In the genomic region with DNA sequence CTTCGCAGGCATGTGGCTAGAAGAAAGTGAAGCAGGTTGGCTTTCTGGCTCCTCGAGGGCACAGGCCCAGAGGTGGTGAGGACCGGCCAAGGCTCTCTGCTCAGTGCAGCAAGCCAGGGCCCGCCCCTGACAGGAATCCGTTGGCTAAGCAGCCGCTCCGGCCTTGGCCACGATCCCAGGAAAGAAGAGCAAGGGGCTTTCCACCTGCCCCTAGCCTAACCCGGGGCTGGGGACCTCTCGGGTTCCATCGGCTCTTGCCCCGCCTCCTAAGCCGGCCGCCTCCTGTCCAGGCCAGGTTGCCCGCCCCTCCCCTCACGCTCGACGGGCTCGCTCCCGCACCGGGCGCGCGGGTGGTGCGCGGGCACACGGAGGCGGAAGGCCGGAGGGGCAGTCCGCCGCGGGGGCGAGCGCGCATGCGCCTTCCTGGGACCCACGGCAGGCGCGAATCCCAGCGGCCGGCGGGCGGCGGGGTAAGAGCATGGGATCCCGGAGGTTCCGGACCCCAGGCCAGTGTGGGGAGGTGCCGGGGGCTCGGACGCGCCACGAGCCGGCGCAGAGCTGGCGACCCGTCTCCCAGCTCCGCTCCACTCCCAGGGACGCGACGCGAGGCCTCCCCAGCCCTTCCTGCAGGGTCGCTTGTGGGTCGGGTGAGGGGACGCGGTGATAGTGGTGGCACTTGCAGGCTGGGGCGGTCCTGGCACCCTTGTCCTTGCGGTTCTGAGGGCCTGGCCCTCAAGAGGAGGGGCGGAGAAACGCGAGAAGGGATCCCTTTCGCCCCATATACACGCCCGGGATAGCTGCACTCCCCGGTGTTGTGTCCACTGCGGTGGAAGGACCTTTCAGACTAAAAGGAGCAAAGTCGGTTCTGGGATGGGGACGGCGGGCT, we compare ENCODE assay signal across 8 cellular contexts. TPM values are rescaled to one million over a fixed set of nuclear protein-coding genes. Genes with fewer than 3 reads are reported as not detected.
DNase-seq lines count a peak whose midpoint lies in the region; ATAC-seq, FAIRE-seq and TF ChIP-seq lines count a peak whose summit lies in the region.

A gene (plus strand): TSS at position 410 of the 886 bp plus-strand sequence. CDS start 3,351 bp downstream, outside the sequence.

- POLR2A ChIA-PET in A549 (lab: Yijun Ruan, JAX) = no interaction called here

- no peak for TF ChIP-seq EP300 in A549 (IDR thresholded peaks at IDR 0.05)

- intact Hi-C loops in gastrocnemius medialis (cut with DNase I; ENCODE audit: low total_unique reads) = loop anchor here (5.0 to 10.0 kb wide), 5 partner anchors 40 to 933 kb away; a partner anchor contains a TSS

- H3K27me3 ChIP-seq in brain microvascular endothelial cell (replicated peaks) (no peaks in the 10 kb centered on the region), iPS DF 6.9 (ENCODE audit: control insufficient read depth, insufficient read depth, low read length) (no peaks in the 10 kb centered on the region), gastrocnemius medialis (no peaks in the 10 kb centered on the region)

- no peak for TF ChIP-seq RAD21 in A549 (conservative IDR thresholded peaks at IDR 0.05 in 1 of 2, IDR thresholded peaks at IDR 0.05 in 1 of 2)

- H3K9me3 ChIP-seq in A549 = no peaks in the 10 kb centered on the region
- H3K9me3 ChIP-seq in iPS DF 6.9 (ENCODE audit: control insufficient read depth, insufficient read depth, low read length) = no peaks in the 10 kb centered on the region
- H3K9me3 ChIP-seq in gastrocnemius medialis = no peaks in the 10 kb centered on the region

- H3K36me3 ChIP-seq in brain microvascular endothelial cell (replicated peaks) = no peaks in the 10 kb centered on the region
- H3K36me3 ChIP-seq in iPS DF 6.9 (ENCODE audit: control insufficient read depth, insufficient read depth, low read length) = peaks cover 2% of the 10 kb centered on the region; the same call in 1 of the 2 replicates
- H3K36me3 ChIP-seq in gastrocnemius medialis = peaks cover 0 to 7% of the 10 kb centered on the region in 2 donors

- DNase-seq in A549 (ENCODE audit: low read depth in 1 of 2, low spot score in 1 of 2) (peak; percentile 90), NCI-H2107 treated with DMSO at 0.1 percent for 48 hours (lab: John Stamatoyannopoulos, UW; ENCODE audit: unreplicated experiment) (peak; percentile 89), UCSD-AML1 (lab: John Stamatoyannopoulos, UW; ENCODE audit: unreplicated experiment) (peak; percentile 97), brain microvascular endothelial cell (peak; percentile 81), iPS DF 6.9 (ENCODE audit: low read depth, low spot score) (peak; percentile 95), gastrocnemius medialis (peak; percentile 85 to 97)

- no peak for FAIRE-seq in A549 (lab: Jason Lieb, UNC)

- TF ChIP-seq CTCF in A549 (IDR thresholded peaks at IDR 0.05) (no peak), brain microvascular endothelial cell (IDR thresholded peaks at IDR 0.05; ENCODE audit: low read depth, low read length, missing control alignments) (no peak), gastrocnemius medialis (IDR thresholded peaks at IDR 0.05 in 4 of 5, conservative IDR thresholded peaks at IDR 0.05 in 1 of 5) (peak in 1 of 5 experiments; percentile 15)

- WGBS in A549 (ENCODE audit: missing lambda C conversion rate) = under 1% methylated on average over 17 of the region's 77 CpGs
- no CpG with 5 or more reads among the region's 77 CpGs for WGBS in iPS DF 6.9 (ENCODE audit: insufficient coverage, insufficient read length)

- CTCF ChIA-PET in A549 (lab: Yijun Ruan, JAX) = interaction anchor here (0.8 kb wide), 1 partner anchor 12 kb away, joined by 3 read pairs; no protein-coding TSS in a partner anchor

- H3K4me3 ChIP-seq in A549 (peak within 1 kb of the TSS; percentile 87), brain microvascular endothelial cell (ENCODE audit: low read depth, low read length) (peak within 1 kb of the TSS; percentile 97), iPS DF 6.9 (ENCODE audit: low read length) (peak within 1 kb of the TSS; percentile 93), gastrocnemius medialis (peak within 1 kb of the TSS; percentile 81 to 95 (median 88))

- peak; percentile 94 for TF ChIP-seq POLR2A in A549 (IDR thresholded peaks at IDR 0.05; ENCODE audit: low read length)
- TF ChIP-seq POLR2A in gastrocnemius medialis (IDR thresholded peaks at IDR 0.05) = peak; percentile 72 to 78

- ATAC-seq in A549 = peak; percentile 94
- ATAC-seq in GM18861 (IDR thresholded peaks at IDR 0.05; ENCODE audit: unreplicated experiment) = peak; percentile 91
- ATAC-seq in HG03095 (IDR thresholded peaks at IDR 0.05; ENCODE audit: unreplicated experiment) = peak; percentile 95
- peak; percentile 92 to 94 for ATAC-seq in gastrocnemius medialis

- H3K27ac ChIP-seq in A549 = peak within 1 kb of the TSS; percentile 90 to 97
- H3K27ac ChIP-seq in brain microvascular endothelial cell = no peak within 1 kb of the TSS
- no peak within 1 kb of the TSS for H3K27ac ChIP-seq in iPS DF 6.9 (ENCODE audit: low read length)
- H3K27ac ChIP-seq in gastrocnemius medialis = peak within 1 kb of the TSS; percentile 86 to 91 (median 90)

- in situ Hi-C loops in brain microvascular endothelial cell (cut with HindIII; ENCODE audit: low pct_ligation_motif_present, low sequenced_read_pairs) = no loop called here
- in situ Hi-C loops in gastrocnemius medialis (cut with MboI; ENCODE audit: low sequenced_read_pairs in 4 of 4) = no loop called here

- H3K4me1 ChIP-seq in A549 = peaks cover 3% of the 10 kb centered on the region; the same call in 1 of the 3 replicates
- 0 out of 2 replicates have a peak, but pooled peaks cover 2% of the 10 kb centered on the region for H3K4me1 ChIP-seq in iPS DF 6.9 (ENCODE audit: control insufficient read depth, insufficient read depth, low read length)
- H3K4me1 ChIP-seq in gastrocnemius medialis = peaks cover 5 to 9% of the 10 kb centered on the region in 2 donors

- H3K4me2 ChIP-seq in A549 = peak within 1 kb of the TSS; percentile 89

TF ChIP-seq in A549, 52 proteins besides CTCF, POLR2A, EP300 and RAD21 (continues in another document):
- TF ChIP-seq RFX5 (IDR thresholded peaks at IDR 0.05) = no peak
- TF ChIP-seq CEBPB (IDR thresholded peaks at IDR 0.05) = no peak
- TF ChIP-seq HOXA7 (CRISPR knock-in tag; IDR thresholded peaks at IDR 0.05) = no peak
- TF ChIP-seq HEYL (CRISPR knock-in tag; IDR thresholded peaks at IDR 0.05) = no peak
- no peak for TF ChIP-seq ZSCAN20 (CRISPR knock-in tag; IDR thresholded peaks at IDR 0.05)
- TF ChIP-seq, protein P1, sequence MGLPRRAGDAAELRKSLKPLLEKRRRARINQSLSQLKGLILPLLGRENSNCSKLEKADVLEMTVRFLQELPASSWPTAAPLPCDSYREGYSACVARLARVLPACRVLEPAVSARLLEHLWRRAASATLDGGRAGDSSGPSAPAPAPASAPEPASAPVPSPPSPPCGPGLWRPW (IDR thresholded peaks at IDR 0.05) = no peak
- TF ChIP-seq JUNB (IDR thresholded peaks at IDR 0.05) = no peak
- TF ChIP-seq, protein P2, sequence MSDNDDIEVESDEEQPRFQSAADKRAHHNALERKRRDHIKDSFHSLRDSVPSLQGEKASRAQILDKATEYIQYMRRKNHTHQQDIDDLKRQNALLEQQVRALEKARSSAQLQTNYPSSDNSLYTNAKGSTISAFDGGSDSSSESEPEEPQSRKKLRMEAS (IDR thresholded peaks at IDR 0.05) = peak; percentile 79
- TF ChIP-seq JUN (IDR thresholded peaks at IDR 0.05) = peak in 1 of 2 experiments; percentile 78; a peak in 2 of 5 replicates
- TF ChIP-seq, protein P3, sequence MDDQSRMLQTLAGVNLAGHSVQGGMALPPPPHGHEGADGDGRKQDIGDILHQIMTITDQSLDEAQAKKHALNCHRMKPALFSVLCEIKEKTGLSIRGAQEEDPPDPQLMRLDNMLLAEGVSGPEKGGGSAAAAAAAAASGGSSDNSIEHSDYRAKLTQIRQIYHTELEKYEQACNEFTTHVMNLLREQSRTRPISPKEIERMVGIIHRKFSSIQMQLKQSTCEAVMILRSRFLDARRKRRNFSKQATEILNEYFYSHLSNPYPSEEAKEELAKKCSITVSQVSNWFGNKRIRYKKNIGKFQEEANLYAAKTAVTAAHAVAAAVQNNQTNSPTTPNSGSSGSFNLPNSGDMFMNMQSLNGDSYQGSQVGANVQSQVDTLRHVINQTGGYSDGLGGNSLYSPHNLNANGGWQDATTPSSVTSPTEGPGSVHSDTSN (IDR thresholded peaks at IDR 0.05) = 0 out of 2 replicates have a peak, but pooled peaks have one; percentile 53
- no peak for TF ChIP-seq ZC3H11A (IDR thresholded peaks at IDR 0.05)
- TF ChIP-seq, protein P4, sequence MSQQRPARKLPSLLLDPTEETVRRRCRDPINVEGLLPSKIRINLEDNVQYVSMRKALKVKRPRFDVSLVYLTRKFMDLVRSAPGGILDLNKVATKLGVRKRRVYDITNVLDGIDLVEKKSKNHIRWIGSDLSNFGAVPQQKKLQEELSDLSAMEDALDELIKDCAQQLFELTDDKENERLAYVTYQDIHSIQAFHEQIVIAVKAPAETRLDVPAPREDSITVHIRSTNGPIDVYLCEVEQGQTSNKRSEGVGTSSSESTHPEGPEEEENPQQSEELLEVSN (IDR thresholded peaks at IDR 0.05; ENCODE audit: borderline replicate concordance, low read depth) = 0 out of 2 replicates have a peak, but pooled peaks have one; percentile 39
- TF ChIP-seq, protein P5, sequence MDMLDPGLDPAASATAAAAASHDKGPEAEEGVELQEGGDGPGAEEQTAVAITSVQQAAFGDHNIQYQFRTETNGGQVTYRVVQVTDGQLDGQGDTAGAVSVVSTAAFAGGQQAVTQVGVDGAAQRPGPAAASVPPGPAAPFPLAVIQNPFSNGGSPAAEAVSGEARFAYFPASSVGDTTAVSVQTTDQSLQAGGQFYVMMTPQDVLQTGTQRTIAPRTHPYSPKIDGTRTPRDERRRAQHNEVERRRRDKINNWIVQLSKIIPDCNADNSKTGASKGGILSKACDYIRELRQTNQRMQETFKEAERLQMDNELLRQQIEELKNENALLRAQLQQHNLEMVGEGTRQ (IDR thresholded peaks at IDR 0.05) = no peak
- no peak for TF ChIP-seq RNF2 (IDR thresholded peaks at IDR 0.05; ENCODE audit: borderline replicate concordance, low read depth)
- TF ChIP-seq PHF8 (IDR thresholded peaks at IDR 0.05; ENCODE audit: borderline replicate concordance, low read depth) = peak; percentile 77; the same call in 1 of the 2 replicates
- peak; percentile 4; the same call in 1 of the 2 replicates for TF ChIP-seq HOXB5 (CRISPR knock-in tag; IDR thresholded peaks at IDR 0.05)
- no peak for TF ChIP-seq GATA3 (IDR thresholded peaks at IDR 0.05; ENCODE audit: borderline replicate concordance)
- no peak for TF ChIP-seq ZFP36 (IDR thresholded peaks at IDR 0.05; ENCODE audit: borderline replicate concordance, partially characterized antibody)
- TF ChIP-seq ZNF302 (CRISPR knock-in tag; IDR thresholded peaks at IDR 0.05) = no peak

RNA-seq across cellular contexts. Expression of the gene that starts here (rescaled TPM):
- 14.2 and 19.6 TPM in 2 replicates for polyA plus RNA-seq in A549 (2011; rRNA removed)
- polyA plus RNA-seq in A549 (2012; cell fraction: cytosol; rRNA removed) = 3.3 and 3.4 TPM in 2 replicates
- polyA plus RNA-seq in A549 (2012; cell fraction: nucleus; rRNA removed) = 3.8 and 7.2 TPM in 2 replicates
- polyA plus RNA-seq in A549 (2017; fragmentation: RNase III; extraction: RNeasy Plus Mini Kit Qiagen cat#74134 plus additional on column Dnase treatment) = 8.3 to 8.5 TPM (median 8.3 TPM) in 3 replicates
- polyA minus RNA-seq in A549 (2011; rRNA and poly(A)+ RNA removed) = 4.2 and 6.0 TPM in 2 replicates
- total RNA-seq in gastrocnemius medialis = 1 to 10 TPM; 2.3 to 9.5 (median 5.7) TPM

Comparison
In these comparisons a context has a peak if more than half of its experiments do, and no peak if none do; other contexts are left out.
1. H3K27ac ChIP-seq: peak in A549 (2 of 2) and gastrocnemius medialis (4 of 4); none in brain microvascular endothelial cell (single experiment) and iPS DF 6.9 (single experiment).
2. Peak in every context shown above with its lines, with median percentiles within 50 percentile points of each other: ATAC-seq, DNase-seq and H3K4me3 ChIP-seq.